ENCODE assay signal across 23 cellular contexts in genomic region chr6:16635291-16635809, GRCh38.
A peak's percentile ranks its signal among the peaks of the same experiment; 100 is the strongest.
DNase-seq lines count a peak whose midpoint lies in the region; ATAC-seq, FAIRE-seq and TF ChIP-seq lines count a peak whose summit lies in the region.
"Had no signal": no experiment of that assay in that cellular context is flagged by ENCODE, and none has a peak within 500 bp of the region (broad histone marks: within the 10 kb centered on the region; RNA-seq: fewer than 3 reads in every experiment).

No MANE protein-coding gene starts in this region.

- no peaks in the 10 kb centered on the region for H3K9me2 ChIP-seq in PC-3 (replicated peaks; ENCODE audit: low read length)

- POLR2A ChIA-PET in PC-3 (lab: Charles Lee; ENCODE audit: unreplicated experiment): no interaction called here

- H3K4me3 Mint-ChIP-seq in progenitor cell of endocrine pancreas (ENCODE audit: low read depth): no peak overlapping the region
- H3K4me3 Mint-ChIP-seq: activated CD8-positive, alpha-beta T cell treated with anti-CD3 and anti-CD28 coated beads for 36 hours; activated naive CD4-positive, alpha-beta T cell treated with anti-CD3 and anti-CD28 coated beads for 36 hours; activated T-cell treated with anti-CD3 and anti-CD28 coated beads, Interleukin-2, amount 50 U/mL, for 4 hours; CD8-positive, alpha-beta T cell; IgD-negative memory B cell; stimulated activated naive CD8-positive, alpha-beta T cell treated with anti-CD3 and anti-CD28 coated beads, Interleukin-15, amount 100 ng/mL, for 72 hours had no signal

- no peaks in the 10 kb centered on the region for H3K9me3 Mint-ChIP-seq in progenitor cell of endocrine pancreas (ENCODE audit: low read depth)
- H3K9me3 Mint-ChIP-seq: activated CD8-positive, alpha-beta T cell treated with anti-CD3 and anti-CD28 coated beads for 36 hours; activated naive CD4-positive, alpha-beta T cell treated with anti-CD3 and anti-CD28 coated beads for 36 hours; activated T-cell treated with anti-CD3 and anti-CD28 coated beads, Interleukin-2, amount 50 U/mL, for 4 hours; CD8-positive, alpha-beta T cell; IgD-negative memory B cell; stimulated activated naive CD8-positive, alpha-beta T cell treated with anti-CD3 and anti-CD28 coated beads, Interleukin-15, amount 100 ng/mL, for 72 hours; type B pancreatic cell had no signal

- ATAC-seq in HG02763 (IDR thresholded peaks at IDR 0.05; ENCODE audit: unreplicated experiment): peak; percentile 5
- no peak for ATAC-seq in PC-3
- no peak for ATAC-seq in HG02588 (IDR thresholded peaks at IDR 0.05; ENCODE audit: unreplicated experiment)
- ATAC-seq in HG03378 (IDR thresholded peaks at IDR 0.05; ENCODE audit: unreplicated experiment): no peak
- ATAC-seq: activated T-cell treated with anti-CD3 and anti-CD28 coated beads, Interleukin-2, amount 50 U/mL, for 4 hours; CD8-positive, alpha-beta T cell; gastrocnemius medialis; T-helper 17 cell had no signal

- DNase-seq in PC-3 (no peak), epithelial cell of prostate (ENCODE audit: low read depth, low spot score) (no peak), progenitor cell of endocrine pancreas (ENCODE audit: low spot score, unreplicated experiment) (no peak), foreskin fibroblast (no peak), H54 (ENCODE audit: insufficient read length, low spot score) (no peak)
- DNase-seq: activated CD8-positive, alpha-beta T cell treated with anti-CD3 and anti-CD28 coated beads for 36 hours; activated naive CD4-positive, alpha-beta T cell treated with anti-CD3 and anti-CD28 coated beads for 36 hours; activated T-cell treated with anti-CD3 and anti-CD28 coated beads, Interleukin-2, amount 50 U/mL, for 4 hours; CD8-positive, alpha-beta T cell; DMS153; gastrocnemius medialis; GF-D8; NCI-H2081 treated with DMSO at 0.1 percent for 48 hours; NCI-H510A; stimulated activated CD4-positive, alpha-beta T cell treated with anti-CD3 and anti-CD28 coated beads, Interleukin-4, amount 100 ng/mL, for 24 hours; stimulated activated naive CD8-positive, alpha-beta T cell treated with anti-CD3 and anti-CD28 coated beads, Interleukin-15, amount 100 ng/mL, for 72 hours; T-helper 17 cell had no signal

- peaks cover 3% of the 10 kb centered on the region for H3K36me3 Mint-ChIP-seq in progenitor cell of endocrine pancreas (ENCODE audit: insufficient read depth)

- no peaks in the 10 kb centered on the region for H3K79me2 ChIP-seq in PC-3 (ENCODE audit: low read length)

- no peaks in the 10 kb centered on the region for H3K27me3 Mint-ChIP-seq in progenitor cell of endocrine pancreas
- H3K27me3 Mint-ChIP-seq: activated CD8-positive, alpha-beta T cell treated with anti-CD3 and anti-CD28 coated beads for 36 hours; IgD-negative memory B cell; stimulated activated naive CD8-positive, alpha-beta T cell treated with anti-CD3 and anti-CD28 coated beads, Interleukin-15, amount 100 ng/mL, for 72 hours; T-helper 17 cell; type B pancreatic cell had no signal

- TF ChIP-seq POLR2A in H54 (IDR thresholded peaks at IDR 0.05; ENCODE audit: low read depth, low read length): no peak

- H3K27ac Mint-ChIP-seq in progenitor cell of endocrine pancreas: peak overlapping the region; percentile 42
- H3K27ac Mint-ChIP-seq: activated CD8-positive, alpha-beta T cell treated with anti-CD3 and anti-CD28 coated beads for 36 hours; activated naive CD4-positive, alpha-beta T cell treated with anti-CD3 and anti-CD28 coated beads for 36 hours; CD8-positive, alpha-beta T cell had no signal

- BruUV-seq in PC-3 (replicated peaks; lab: Mats Ljungman, UMichigan): no TSS peak

- H4K20me1 ChIP-seq in PC-3 (ENCODE audit: low read length): no peaks in the 10 kb centered on the region

- no peaks in the 10 kb centered on the region for H3K36me3 ChIP-seq in PC-3 (ENCODE audit: low read depth, low read length)
- H3K36me3 ChIP-seq: ascending aorta, gastrocnemius medialis had no signal

- H3K27me3 ChIP-seq in PC-3 (ENCODE audit: low read length): no peaks in the 10 kb centered on the region
- H3K27me3 ChIP-seq: ascending aorta, gastrocnemius medialis had no signal

- intact Hi-C loops in PC-3 (cut with micrococcal nuclease): loop anchor here (5.0 kb wide), 1 partner anchor 77 kb away; no protein-coding TSS in a partner anchor

- peaks cover 49% of the 10 kb centered on the region for H3K4me1 ChIP-seq in PC-3 (ENCODE audit: insufficient read depth, low read length)

- TF ChIP-seq CTCF in PC-3 (conservative IDR thresholded peaks at IDR 0.05; ENCODE audit: low read depth, low read length): no peak
- TF ChIP-seq CTCF in progenitor cell of endocrine pancreas (IDR thresholded peaks at IDR 0.05; ENCODE audit: unreplicated experiment): no peak
- TF ChIP-seq CTCF in foreskin fibroblast (IDR thresholded peaks at IDR 0.05; ENCODE audit: low read depth, low read length): no peak

- H3K4me1 Mint-ChIP-seq in progenitor cell of endocrine pancreas (ENCODE audit: low read depth): peaks cover 20% of the 10 kb centered on the region

- peak overlapping the region; percentile 91 for H3K27ac ChIP-seq in PC-3 (ENCODE audit: low read length)
- H3K27ac ChIP-seq in epithelial cell of prostate: peak overlapping the region; percentile 29
- H3K27ac ChIP-seq: ascending aorta, gastrocnemius medialis had no signal

- CTCF ChIA-PET in PC-3 (lab: Charles Lee): no interaction called here

- no peak for FAIRE-seq in H54 (lab: Jason Lieb, UNC)

- H3K4me3 ChIP-seq in PC-3 (ENCODE audit: low read length) (peak overlapping the region; percentile 43; the same call in 1 of the 2 replicates), foreskin fibroblast (ENCODE audit: low read depth in 1 of 2, low read length in 2 of 2) (no peak overlapping the region)
- H3K4me3 ChIP-seq: ascending aorta, gastrocnemius medialis had no signal

- H3K4me2 ChIP-seq in PC-3 (ENCODE audit: low read length): peak overlapping the region; percentile 73

- peak overlapping the region; percentile 59; the same call in 1 of the 2 replicates for H3K9ac ChIP-seq in PC-3 (ENCODE audit: low read length)

- no peaks in the 10 kb centered on the region for H3F3A ChIP-seq in PC-3 (ENCODE audit: low read length, unreplicated experiment)

- no peaks in the 10 kb centered on the region for H3K9me3 ChIP-seq in PC-3 (ENCODE audit: low read length)
- H3K9me3 ChIP-seq: ascending aorta, gastrocnemius medialis had no signal

- H2AFZ ChIP-seq in PC-3 (ENCODE audit: low read length): no peak overlapping the region
